ENCODE assay signal across 2 cellular contexts in the genomic region with DNA sequence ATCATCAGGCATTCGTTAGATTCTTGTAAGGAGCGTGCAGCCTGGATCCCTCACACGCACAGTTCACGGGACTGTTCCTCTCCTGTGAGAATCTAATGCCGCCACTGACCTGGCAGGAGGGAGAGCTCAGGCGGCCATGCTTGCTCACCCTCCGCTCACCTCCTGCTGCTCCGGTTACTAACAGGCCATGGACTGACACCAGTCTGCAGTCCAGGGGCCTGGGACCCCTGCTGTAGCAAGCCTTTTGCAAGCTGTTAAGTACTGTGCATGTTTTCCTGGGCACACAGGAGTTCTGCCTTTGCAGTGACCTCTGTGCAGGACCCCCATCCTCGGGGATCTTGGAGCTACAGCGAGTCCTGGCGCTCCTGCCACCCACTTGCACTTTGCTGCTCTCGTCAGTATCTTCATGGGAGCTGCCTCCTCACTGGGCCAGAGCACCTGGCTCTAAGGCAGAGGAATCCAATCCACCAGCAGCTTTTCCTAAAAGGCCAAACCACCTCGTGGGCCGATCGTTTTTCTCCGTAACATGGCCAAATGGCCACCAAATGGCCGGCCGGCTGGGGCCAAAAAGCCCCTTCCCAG.
TF ChIP-seq lines count a peak whose summit lies in the region.

No MANE protein-coding gene starts in this region.

TF ChIP-seq in A549, 52 proteins besides CTCF, POLR2A, EP300 and RAD21:
- TF ChIP-seq JUN (IDR thresholded peaks at IDR 0.05) (no peak), CHD4 (IDR thresholded peaks at IDR 0.05; ENCODE audit: borderline replicate concordance) (no peak), MAX (IDR thresholded peaks at IDR 0.05) (no peak), HDAC2 (IDR thresholded peaks at IDR 0.05) (no peak), PHF8 (IDR thresholded peaks at IDR 0.05; ENCODE audit: borderline replicate concordance, low read depth) (no peak), TFCP2L1 (CRISPR knock-in tag; IDR thresholded peaks at IDR 0.05) (no peak), FOSB (CRISPR knock-in tag; IDR thresholded peaks at IDR 0.05) (no peak), EHMT2 (IDR thresholded peaks at IDR 0.05; ENCODE audit: low read depth) (no peak), HOXA7 (CRISPR knock-in tag; IDR thresholded peaks at IDR 0.05) (no peak), MAFK (IDR thresholded peaks at IDR 0.05; ENCODE audit: partially characterized antibody) (no peak)
- TF ChIP-seq, protein P1, sequence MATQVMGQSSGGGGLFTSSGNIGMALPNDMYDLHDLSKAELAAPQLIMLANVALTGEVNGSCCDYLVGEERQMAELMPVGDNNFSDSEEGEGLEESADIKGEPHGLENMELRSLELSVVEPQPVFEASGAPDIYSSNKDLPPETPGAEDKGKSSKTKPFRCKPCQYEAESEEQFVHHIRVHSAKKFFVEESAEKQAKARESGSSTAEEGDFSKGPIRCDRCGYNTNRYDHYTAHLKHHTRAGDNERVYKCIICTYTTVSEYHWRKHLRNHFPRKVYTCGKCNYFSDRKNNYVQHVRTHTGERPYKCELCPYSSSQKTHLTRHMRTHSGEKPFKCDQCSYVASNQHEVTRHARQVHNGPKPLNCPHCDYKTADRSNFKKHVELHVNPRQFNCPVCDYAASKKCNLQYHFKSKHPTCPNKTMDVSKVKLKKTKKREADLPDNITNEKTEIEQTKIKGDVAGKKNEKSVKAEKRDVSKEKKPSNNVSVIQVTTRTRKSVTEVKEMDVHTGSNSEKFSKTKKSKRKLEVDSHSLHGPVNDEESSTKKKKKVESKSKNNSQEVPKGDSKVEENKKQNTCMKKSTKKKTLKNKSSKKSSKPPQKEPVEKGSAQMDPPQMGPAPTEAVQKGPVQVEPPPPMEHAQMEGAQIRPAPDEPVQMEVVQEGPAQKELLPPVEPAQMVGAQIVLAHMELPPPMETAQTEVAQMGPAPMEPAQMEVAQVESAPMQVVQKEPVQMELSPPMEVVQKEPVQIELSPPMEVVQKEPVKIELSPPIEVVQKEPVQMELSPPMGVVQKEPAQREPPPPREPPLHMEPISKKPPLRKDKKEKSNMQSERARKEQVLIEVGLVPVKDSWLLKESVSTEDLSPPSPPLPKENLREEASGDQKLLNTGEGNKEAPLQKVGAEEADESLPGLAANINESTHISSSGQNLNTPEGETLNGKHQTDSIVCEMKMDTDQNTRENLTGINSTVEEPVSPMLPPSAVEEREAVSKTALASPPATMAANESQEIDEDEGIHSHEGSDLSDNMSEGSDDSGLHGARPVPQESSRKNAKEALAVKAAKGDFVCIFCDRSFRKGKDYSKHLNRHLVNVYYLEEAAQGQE (IDR thresholded peaks at IDR 0.05): no peak

TF ChIP-seq in IMR-90, 13 proteins besides CTCF, POLR2A, EP300 and RAD21:
- no peak for TF ChIP-seq RFX5 (IDR thresholded peaks at IDR 0.05; ENCODE audit: low read depth, low read length)
- no peak for TF ChIP-seq ELK1 (IDR thresholded peaks at IDR 0.05; ENCODE audit: borderline replicate concordance, low read depth, low read length)
- TF ChIP-seq CHD1 (IDR thresholded peaks at IDR 0.05; ENCODE audit: low read depth, low read length): no peak
- no peak for TF ChIP-seq RCOR1 (IDR thresholded peaks at IDR 0.05; ENCODE audit: insufficient replicate concordance, low read length)
- no peak for TF ChIP-seq MXI1 (IDR thresholded peaks at IDR 0.05; ENCODE audit: borderline replicate concordance, low read depth, low read length)
- no peak for TF ChIP-seq FOS (IDR thresholded peaks at IDR 0.05; ENCODE audit: low read depth, low read length)
- TF ChIP-seq MAFK (IDR thresholded peaks at IDR 0.05; ENCODE audit: low read depth, low read length): no peak
- no peak for TF ChIP-seq MAZ (IDR thresholded peaks at IDR 0.05; ENCODE audit: borderline replicate concordance, low read depth, low read length)
- TF ChIP-seq CEBPB (IDR thresholded peaks at IDR 0.05; ENCODE audit: low read depth, low read length): no peak
- no peak for TF ChIP-seq SMC3 (IDR thresholded peaks at IDR 0.05; ENCODE audit: low read depth, low read length)
TF ChIP-seq in IMR-90: peak in this region for 0.
